ENCODE assay signal across 9 cellular contexts in the genomic region with DNA sequence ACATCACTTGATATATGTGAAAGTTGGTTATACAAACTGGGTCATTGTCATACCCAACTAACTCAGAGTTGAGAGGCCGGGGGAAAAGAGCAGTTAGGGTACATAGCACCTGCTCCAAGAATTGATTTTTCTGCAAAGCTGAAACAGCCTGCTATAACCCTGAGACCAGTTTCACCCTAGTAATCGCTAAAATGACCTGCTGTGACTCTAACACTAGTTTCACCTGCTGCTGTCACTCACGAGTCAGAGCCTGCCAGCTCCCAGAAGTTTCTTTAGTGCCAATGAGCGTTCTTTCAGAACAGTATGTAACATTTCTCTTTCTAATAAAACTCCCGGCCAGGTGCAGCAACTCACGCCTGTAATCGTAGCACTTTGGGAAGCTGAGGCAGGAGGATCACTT. TPM values are rescaled to one million over a fixed set of nuclear protein-coding genes. Genes with fewer than 3 reads are reported as not detected.
DNase-seq lines count a peak whose midpoint lies in the region; ATAC-seq lines count a peak whose summit lies in the region.
"Had no signal": no experiment of that assay in that cellular context is flagged by ENCODE, and none has a peak within 500 bp of the region (broad histone marks: within the 10 kb centered on the region; RNA-seq: fewer than 3 reads in every experiment).

No MANE protein-coding gene starts in this region.

- no peaks in the 10 kb centered on the region for H3K36me3 ChIP-seq in Karpas-422 (ENCODE audit: insufficient read depth, low read length)

- DNase-seq in activated CD4-positive, CD25-positive, alpha-beta regulatory T cell treated with anti-CD3 and anti-CD28 coated beads, Interleukin-2, amount 50 U/mL, for 72 hours = no peak
- DNase-seq in Karpas-422 = no peak
- peak; percentile 95 for DNase-seq in myocyte (ENCODE audit: low read depth)
- no peak for DNase-seq in SW 1271 (lab: John Stamatoyannopoulos, UW)
- DNase-seq in cortex of kidney (lab: John Stamatoyannopoulos, UW) = no peak

- H3K79me2 ChIP-seq in Karpas-422 (ENCODE audit: low read length) = no peaks in the 10 kb centered on the region

- H3K9me2 ChIP-seq in Karpas-422 (replicated peaks; ENCODE audit: insufficient read depth, low read length) = no peaks in the 10 kb centered on the region

- no peak overlapping the region for H2AFZ ChIP-seq in Karpas-422 (ENCODE audit: low read length)

- H4K20me1 ChIP-seq in Karpas-422 (ENCODE audit: insufficient read depth, low read depth, low read length) = no peaks in the 10 kb centered on the region

- H3K9me3 ChIP-seq in Karpas-422 (ENCODE audit: low read length) = no peaks in the 10 kb centered on the region

- peak overlapping the region; percentile 35 for H3K4me2 ChIP-seq in Karpas-422 (ENCODE audit: low read depth, low read length, poor library complexity, severe bottlenecking)

- H3K27me3 ChIP-seq in Karpas-422 (ENCODE audit: low read length) = no peaks in the 10 kb centered on the region

- no peak overlapping the region for H3K27ac ChIP-seq in Karpas-422 (ENCODE audit: low read length)

- peaks cover 33% of the 10 kb centered on the region for H3K4me1 ChIP-seq in Karpas-422 (ENCODE audit: low read length)

- peak; percentile 58 to 70 for ATAC-seq in activated CD4-positive, CD25-positive, alpha-beta regulatory T cell treated with anti-CD3 and anti-CD28 coated beads, Interleukin-2, amount 50 U/mL, for 24 hours
- ATAC-seq in GM21576 (IDR thresholded peaks at IDR 0.05; ENCODE audit: unreplicated experiment) (peak; percentile 66), HG03571 (IDR thresholded peaks at IDR 0.05; ENCODE audit: unreplicated experiment) (no peak)

- H3K9ac ChIP-seq in Karpas-422 (ENCODE audit: low read length) = no peak overlapping the region

- H3K4me3 ChIP-seq in Karpas-422 (ENCODE audit: low read length) = no peak overlapping the region

RNA-seq across cellular contexts. Expression of gene SRSF7, which starts 28.0 kb away (rescaled TPM):
- 154 and 176 TPM in 2 replicates for total RNA-seq in Karpas-422 (2014; rRNA removed; shearing (Covaris generic); ENCODE audit: low replicate concordance)
- total RNA-seq in myocyte = 68.9 and 75.2 TPM in 2 replicates
- 62.2 TPM for polyA plus RNA-seq in myocyte (2012)

RNA-seq across cellular contexts. Expression of gene GEMIN6, which starts 54.8 kb away (rescaled TPM):
- total RNA-seq in Karpas-422 (2014; rRNA removed; shearing (Covaris generic); ENCODE audit: low replicate concordance) = 16.2 and 20.1 TPM in 2 replicates
- total RNA-seq in myocyte = 7.9 and 8.2 TPM in 2 replicates
- polyA plus RNA-seq in myocyte (2012) = 14.1 TPM

RNA-seq across cellular contexts. Expression of gene GALM, which starts 57.3 kb away (rescaled TPM):
- 11.7 and 11.9 TPM in 2 replicates for total RNA-seq in Karpas-422 (2014; rRNA removed; shearing (Covaris generic); ENCODE audit: low replicate concordance)
- total RNA-seq in myocyte = 12.4 and 23.1 TPM in 2 replicates
- 13.9 TPM for polyA plus RNA-seq in myocyte (2012)
- total RNA-seq: HT1080 had no signal
